ENCODE assay signal across 16 cellular contexts in genomic region chr1:224454337-224455055, GRCh38. TPM values are rescaled to one million over a fixed set of nuclear protein-coding genes. Genes with fewer than 3 reads are reported as not detected.
DNase-seq lines count a peak whose midpoint lies in the region; ATAC-seq, FAIRE-seq and TF ChIP-seq lines count a peak whose summit lies in the region.
"Had no signal": no experiment of that assay in that cellular context is flagged by ENCODE, and none has a peak within 500 bp of the region (broad histone marks: within the 10 kb centered on the region; RNA-seq: fewer than 3 reads in every experiment).

No MANE protein-coding gene starts in this region.

- FAIRE-seq in H54 (lab: Jason Lieb, UNC): no peak

- no peaks in the 10 kb centered on the region for H3K27me3 ChIP-seq in thyroid gland
- H3K27me3 ChIP-seq: neutrophil had no signal

- WGBS in thyroid gland, 2 donors: 57 to 64% methylated on average over 8 of the region's 8 CpGs

- no peak for TF ChIP-seq CTCF in thyroid gland (IDR thresholded peaks at IDR 0.05)

- TF ChIP-seq POLR2A in thyroid gland (IDR thresholded peaks at IDR 0.05) (peak in 1 of 2 donors; percentile 77), H54 (IDR thresholded peaks at IDR 0.05; ENCODE audit: low read depth, low read length) (no peak)

- DNase-seq in HuH-7.5 (ENCODE audit: low spot score) (peak; percentile 18), T47D (ENCODE audit: low read depth in 1 of 2, low spot score in 1 of 2) (peak; percentile 62 to 99), left kidney (ENCODE audit: low read depth, low spot score) (peak; percentile 31), thyroid gland (peak; percentile 41 to 64), H54 (ENCODE audit: insufficient read length, low spot score) (no peak), cortex of kidney (lab: John Stamatoyannopoulos, UW) (no peak)
- DNase-seq: activated CD8-positive, alpha-beta T cell treated with anti-CD3 and anti-CD28 coated beads for 36 hours; activated naive CD4-positive, alpha-beta T cell; cerebellar nuclear complex; NCI-H2029; stimulated activated CD4-positive, alpha-beta T cell treated with anti-CD3 and anti-CD28 coated beads, Interleukin-1b, Interleukin-23, amount 100 ng/mL, for 48 hours; stimulated activated naive CD4-positive, alpha-beta T cell; T-helper 2 cell had no signal

- H3K4me1 ChIP-seq in thyroid gland: peaks cover 26 to 38% of the 10 kb centered on the region in 2 donors

- in situ Hi-C loops in T47D (cut with HindIII; ENCODE audit: low pct_unique_long_range_greater_than_20kb, low sequenced_read_pairs): no loop called here

- H3K36me3 ChIP-seq in thyroid gland: no peaks in the 10 kb centered on the region
- H3K36me3 ChIP-seq: HAP-1, neutrophil had no signal

- no peak for ATAC-seq in GM19328 (IDR thresholded peaks at IDR 0.05; ENCODE audit: unreplicated experiment)
- ATAC-seq: activated CD8-positive, alpha-beta T cell treated with anti-CD3 and anti-CD28 coated beads for 36 hours had no signal

- H3K4me3 ChIP-seq in thyroid gland (replicated peaks in 1 of 3): no peak overlapping the region
- H3K4me3 ChIP-seq: HAP-1 had no signal

- H3K9me3 ChIP-seq in thyroid gland: no peaks in the 10 kb centered on the region
- H3K9me3 ChIP-seq: HAP-1, neutrophil had no signal

- H3K27ac ChIP-seq in thyroid gland: peak overlapping the region; percentile 69 to 95 (median 91)
- H3K27ac ChIP-seq: neutrophil had no signal

- intact Hi-C loops in thyroid gland (cut with DNase I): loop anchor here (10.0 kb wide), 2 partner anchors 100 to 340 kb away; partner anchors contain the start of genes CNIH4 and FBXO28

RNA-seq across cellular contexts. Expression of gene WDR26, which starts 19.9 kb away (rescaled TPM):
- 100 to 1,000 TPM in 1 of 4 donors, 10 to 100 TPM in 3; 72.8 to 116 (median 89.2) TPM for total RNA-seq in thyroid gland

Comparison
In these comparisons a context has a peak if more than half of its experiments do, and no peak if none do; other contexts are left out.
1. DNase-seq: peak in HuH-7.5 (single experiment), T47D (2 of 2), left kidney (single experiment) and thyroid gland (2 of 2); none in H54 (single experiment) and cortex of kidney (single experiment).